ENCODE assay signal across 8 cellular contexts in the genomic region with DNA sequence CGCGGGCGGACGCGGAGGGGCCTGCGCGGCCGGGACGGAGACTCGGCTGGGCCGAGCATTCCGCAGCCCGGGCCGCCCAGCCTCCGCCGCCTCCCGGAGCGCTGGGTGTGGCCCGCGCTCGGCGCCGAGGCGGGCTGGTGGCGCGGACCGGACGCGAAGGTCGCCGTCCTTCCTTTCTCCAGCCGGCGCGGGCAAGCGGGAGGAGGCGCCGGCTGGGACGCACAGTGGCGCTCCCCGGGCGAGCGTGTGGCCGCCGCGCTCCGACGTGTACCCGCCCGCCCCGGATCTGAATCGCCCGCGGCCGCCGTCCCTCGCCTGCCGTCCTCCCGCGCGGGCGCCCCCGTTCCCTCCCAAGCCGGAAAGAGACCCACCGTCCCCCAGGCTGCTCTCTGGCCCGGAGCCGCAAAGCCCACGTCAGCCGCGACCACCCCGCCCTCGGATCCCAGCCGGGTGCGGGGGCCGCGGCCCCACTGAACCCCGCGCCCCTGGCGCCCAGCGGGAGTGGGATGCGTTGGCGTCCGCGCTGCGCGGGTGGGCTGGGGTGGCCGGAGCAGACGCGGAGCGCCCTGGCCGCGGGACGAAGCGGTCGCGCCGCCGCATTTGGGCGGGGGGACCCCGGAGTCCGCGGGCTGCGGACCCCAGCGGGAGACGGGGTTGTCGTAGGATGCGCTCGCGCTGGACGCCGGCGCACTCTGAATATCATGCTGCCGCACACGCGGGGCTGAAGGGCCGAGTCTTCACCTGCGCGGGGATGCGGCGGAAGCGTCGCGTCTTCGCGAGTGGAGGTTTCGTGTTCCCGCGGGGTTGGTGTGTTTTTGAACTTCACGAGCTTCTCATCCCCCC. TPM values are rescaled to one million over a fixed set of nuclear protein-coding genes. Genes with fewer than 3 reads are reported as not detected.
DNase-seq lines count a peak whose midpoint lies in the region; ATAC-seq and TF ChIP-seq lines count a peak whose summit lies in the region.

No MANE protein-coding gene starts in this region.

- ATAC-seq in naive thymus-derived CD8-positive, alpha-beta T cell, result peak; percentile 45 to 59
- peak; percentile 86 for ATAC-seq in upper lobe of right lung

- intact Hi-C loops in esophagus muscularis mucosa (cut with DNase I) (loop anchor here (5.0 kb wide), 1 partner anchor 325 kb away; no protein-coding TSS in a partner anchor), upper lobe of right lung (cut with DNase I) (no loop called here)

- H3K4me1 Mint-ChIP-seq in activated T-cell treated with anti-CD3 and anti-CD28 coated beads, Interleukin-2, amount 50 U/mL, for 24 hours (ENCODE audit: low read depth), result peaks cover 17% of the 10 kb centered on the region
- H3K4me1 Mint-ChIP-seq in naive thymus-derived CD8-positive, alpha-beta T cell, result peaks cover 3 to 13% (median 9%) of the 10 kb centered on the region in 4 donors

- peak overlapping the region; percentile 77 for H3K4me3 Mint-ChIP-seq in activated T-cell treated with anti-CD3 and anti-CD28 coated beads, Interleukin-2, amount 50 U/mL, for 24 hours
- H3K4me3 Mint-ChIP-seq in naive thymus-derived CD8-positive, alpha-beta T cell, result peak overlapping the region; percentile 62 to 90 (median 84)

- H3K27ac Mint-ChIP-seq in activated T-cell treated with anti-CD3 and anti-CD28 coated beads, Interleukin-2, amount 50 U/mL, for 24 hours, result no peak overlapping the region
- H3K27ac Mint-ChIP-seq in naive thymus-derived CD8-positive, alpha-beta T cell, result peak overlapping the region in 2 of 10 donors; percentile 31 to 49

- H3K27me3 Mint-ChIP-seq in activated T-cell treated with anti-CD3 and anti-CD28 coated beads, Interleukin-2, amount 50 U/mL, for 24 hours, result peaks cover 33% of the 10 kb centered on the region
- H3K27me3 Mint-ChIP-seq in naive thymus-derived CD8-positive, alpha-beta T cell, result peaks cover 6 to 53% (median 44%) of the 10 kb centered on the region in 5 donors

- DNase-seq in NCI-H82 (lab: John Stamatoyannopoulos, UW), result peak; percentile 50
- no peak for DNase-seq in NCI-H82 treated with DMSO at 0.1 percent for 48 hours (lab: John Stamatoyannopoulos, UW; ENCODE audit: unreplicated experiment)
- DNase-seq in NCI-H146 (lab: John Stamatoyannopoulos, UW), result peak; percentile 57
- peak; percentile 56 for DNase-seq in activated T-cell treated with anti-CD3 and anti-CD28 coated beads, Interleukin-2, amount 50 U/mL, for 24 hours
- DNase-seq in esophagus muscularis mucosa (ENCODE audit: extremely low spot score), result no peak
- DNase-seq in naive thymus-derived CD8-positive, alpha-beta T cell, result peak in 6 of 10 donors; percentile 9 to 64 (median 15)
- peak; percentile 81 for DNase-seq in upper lobe of right lung

- H3K4me1 ChIP-seq in HEK293 (ENCODE audit: control insufficient read depth, insufficient read depth, low read length), result peaks cover 17% of the 10 kb centered on the region
- peaks cover 36 to 52% (median 47%) of the 10 kb centered on the region in 4 donors for H3K4me1 ChIP-seq in esophagus muscularis mucosa
- peaks cover 37% of the 10 kb centered on the region for H3K4me1 ChIP-seq in upper lobe of right lung

- H3K36me3 ChIP-seq in HEK293 (ENCODE audit: control insufficient read depth in 2 of 2, insufficient read depth in 1 of 2, low read length in 2 of 2) (no peaks in the 10 kb centered on the region), esophagus muscularis mucosa (no peaks in the 10 kb centered on the region), upper lobe of right lung (no peaks in the 10 kb centered on the region)

- WGBS in esophagus muscularis mucosa, result 0% methylated on average over 1 of the region's 128 CpGs

- no peak for TF ChIP-seq EP300 in esophagus muscularis mucosa (IDR thresholded peaks at IDR 0.05)

- H3K27ac ChIP-seq in HEK293 (ENCODE audit: extremely low read depth, low read depth, low read length), result peak overlapping the region; percentile 87; the same call in 1 of the 2 replicates
- H3K27ac ChIP-seq in esophagus muscularis mucosa (replicated peaks in 1 of 4), result peak overlapping the region; percentile 83 to 96 (median 92)
- H3K27ac ChIP-seq in upper lobe of right lung, result peak overlapping the region; percentile 87

- H3K4me3 ChIP-seq in HEK293 (ENCODE audit: low read depth, low read length) (peak overlapping the region; percentile 86), esophagus muscularis mucosa (peak overlapping the region; percentile 80 to 98 (median 94)), upper lobe of right lung (peak overlapping the region; percentile 85)

- POLR2A ChIA-PET in HEK293 (lab: Yijun Ruan, JAX), result interaction anchor here (0.6 to 1.0 kb wide), 2 partner anchors 16 to 26 kb away, joined by 3 read pairs; no protein-coding TSS in a partner anchor
- POLR2A ChIA-PET in naive thymus-derived CD8-positive, alpha-beta T cell (lab: Charles Lee), result no interaction called here

- H3K27me3 ChIP-seq in esophagus muscularis mucosa, result no peaks in the 10 kb centered on the region
- no peaks in the 10 kb centered on the region for H3K27me3 ChIP-seq in upper lobe of right lung

- no peak for TF ChIP-seq CTCF in HEK293 (tag by site-specific recombination; IDR thresholded peaks at IDR 0.05)
- no peak for TF ChIP-seq CTCF in esophagus muscularis mucosa (IDR thresholded peaks at IDR 0.05)
- no peak for TF ChIP-seq CTCF in upper lobe of right lung (IDR thresholded peaks at IDR 0.05)

- H3K9me3 ChIP-seq in HEK293 (ENCODE audit: control insufficient read depth, insufficient read depth, low read depth, low read length) (no peaks in the 10 kb centered on the region), esophagus muscularis mucosa (no peaks in the 10 kb centered on the region), upper lobe of right lung (no peaks in the 10 kb centered on the region)

- H3K9me3 Mint-ChIP-seq in activated T-cell treated with anti-CD3 and anti-CD28 coated beads, Interleukin-2, amount 50 U/mL, for 24 hours, result no peaks in the 10 kb centered on the region
- H3K9me3 Mint-ChIP-seq in naive thymus-derived CD8-positive, alpha-beta T cell, result no peaks in the 10 kb centered on the region

- H3K36me3 Mint-ChIP-seq in activated T-cell treated with anti-CD3 and anti-CD28 coated beads, Interleukin-2, amount 50 U/mL, for 24 hours (ENCODE audit: low read depth), result peaks cover 3% of the 10 kb centered on the region
- H3K36me3 Mint-ChIP-seq in naive thymus-derived CD8-positive, alpha-beta T cell, result peaks cover 0 to 13% (median 0%) of the 10 kb centered on the region in 3 donors

- no peak for TF ChIP-seq POLR2A in esophagus muscularis mucosa (IDR thresholded peaks at IDR 0.05; ENCODE audit: low read depth)

- CTCF ChIA-PET in HEK293 (lab: Yijun Ruan, JAX), result interaction anchor here (2.4 kb wide), 1 partner anchor 173 kb away, joined by 8 read pairs; no protein-coding TSS in a partner anchor

TF ChIP-seq in HEK293, 187 proteins besides CTCF, POLR2A, EP300 and RAD21:
- peak; percentile 51 for TF ChIP-seq EGR2 (tag by site-specific recombination; IDR thresholded peaks at IDR 0.05; ENCODE audit: low read depth)
- TF ChIP-seq, protein P1, sequence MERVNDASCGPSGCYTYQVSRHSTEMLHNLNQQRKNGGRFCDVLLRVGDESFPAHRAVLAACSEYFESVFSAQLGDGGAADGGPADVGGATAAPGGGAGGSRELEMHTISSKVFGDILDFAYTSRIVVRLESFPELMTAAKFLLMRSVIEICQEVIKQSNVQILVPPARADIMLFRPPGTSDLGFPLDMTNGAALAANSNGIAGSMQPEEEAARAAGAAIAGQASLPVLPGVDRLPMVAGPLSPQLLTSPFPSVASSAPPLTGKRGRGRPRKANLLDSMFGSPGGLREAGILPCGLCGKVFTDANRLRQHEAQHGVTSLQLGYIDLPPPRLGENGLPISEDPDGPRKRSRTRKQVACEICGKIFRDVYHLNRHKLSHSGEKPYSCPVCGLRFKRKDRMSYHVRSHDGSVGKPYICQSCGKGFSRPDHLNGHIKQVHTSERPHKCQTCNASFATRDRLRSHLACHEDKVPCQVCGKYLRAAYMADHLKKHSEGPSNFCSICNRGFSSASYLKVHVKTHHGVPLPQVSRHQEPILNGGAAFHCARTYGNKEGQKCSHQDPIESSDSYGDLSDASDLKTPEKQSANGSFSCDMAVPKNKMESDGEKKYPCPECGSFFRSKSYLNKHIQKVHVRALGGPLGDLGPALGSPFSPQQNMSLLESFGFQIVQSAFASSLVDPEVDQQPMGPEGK (tag by site-specific recombination; IDR thresholded peaks at IDR 0.05), result peak; percentile 24; the same call in 1 of the 2 replicates
- peak; percentile 17; the same call in 1 of the 2 replicates for TF ChIP-seq ZNF335 (tag by site-specific recombination; conservative IDR thresholded peaks at IDR 0.05)
- no peak for TF ChIP-seq GFI1B (tag by site-specific recombination; IDR thresholded peaks at IDR 0.05)
- TF ChIP-seq ZFHX2 (tag by site-specific recombination; conservative IDR thresholded peaks at IDR 0.05), result peak; percentile 96
- no peak for TF ChIP-seq ZNF830 (tag by site-specific recombination; IDR thresholded peaks at IDR 0.05; ENCODE audit: low read depth)
- TF ChIP-seq ZBTB20 (tag by site-specific recombination; IDR thresholded peaks at IDR 0.05), result peak; percentile 85
- TF ChIP-seq, protein P2, sequence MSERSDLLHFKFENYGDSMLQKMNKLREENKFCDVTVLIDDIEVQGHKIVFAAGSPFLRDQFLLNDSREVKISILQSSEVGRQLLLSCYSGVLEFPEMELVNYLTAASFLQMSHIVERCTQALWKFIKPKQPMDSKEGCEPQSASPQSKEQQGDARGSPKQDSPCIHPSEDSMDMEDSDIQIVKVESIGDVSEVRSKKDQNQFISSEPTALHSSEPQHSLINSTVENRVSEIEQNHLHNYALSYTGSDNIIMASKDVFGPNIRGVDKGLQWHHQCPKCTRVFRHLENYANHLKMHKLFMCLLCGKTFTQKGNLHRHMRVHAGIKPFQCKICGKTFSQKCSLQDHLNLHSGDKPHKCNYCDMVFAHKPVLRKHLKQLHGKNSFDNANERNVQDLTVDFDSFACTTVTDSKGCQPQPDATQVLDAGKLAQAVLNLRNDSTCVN (tag by site-specific recombination; optimal IDR thresholded peaks at IDR 0.05), result peak; percentile 74

RNA-seq across cellular contexts. Expression of a gene that starts 0.7 kb away (rescaled TPM):
- total RNA-seq in esophagus muscularis mucosa (100 to 1,000 TPM in 1 of 4 donors, 10 to 100 TPM in 3; 51.9 to 151 (median 78.9) TPM), upper lobe of right lung (92.7 TPM)
- total RNA-seq in naive thymus-derived CD8-positive, alpha-beta T cell, result 1 to 10 TPM; 1.7 to 2.6 TPM
- polyA plus RNA-seq in naive thymus-derived CD8-positive, alpha-beta T cell, result 1 to 10 TPM in 2 of 3 donors, under 1 TPM in 1; 0.97 to 1.4 (median 1.3) TPM

Comparison
In these comparisons a context has a peak if more than half of its experiments do, and no peak if none do; other contexts are left out.
1. DNase-seq: peak in NCI-H82 (single experiment), NCI-H146 (single experiment), activated T-cell treated with anti-CD3 and anti-CD28 coated beads, Interleukin-2, amount 50 U/mL, for 24 hours (single experiment), naive thymus-derived CD8-positive, alpha-beta T cell (6 of 10) and upper lobe of right lung (single experiment); none in NCI-H82 treated with DMSO at 0.1 percent for 48 hours (single experiment) and esophagus muscularis mucosa (single experiment).
2. RNA of a gene that starts 0.7 kb away (total RNA-seq): 51.9 to 151 TPM in esophagus muscularis mucosa and 92.7 TPM in upper lobe of right lung (single experiment); 1.7 to 2.6 TPM in naive thymus-derived CD8-positive, alpha-beta T cell; every median in the first group is over 10 times any median in the second.
3. Peak in every context shown above with its lines, with median percentiles within 50 percentile points of each other: H3K27ac ChIP-seq and H3K4me3 ChIP-seq.